10 cellular contexts compared by ENCODE assay signal in genomic region chr7:155540553-155540952, GRCh38. TPM values are rescaled to one million over a fixed set of nuclear protein-coding genes. Genes with fewer than 3 reads are reported as not detected.
"Had no signal": no experiment of that assay in that cellular context is flagged by ENCODE, and none has a peak within 500 bp of the region (broad histone marks: within the 10 kb centered on the region; RNA-seq: fewer than 3 reads in every experiment).

No MANE protein-coding gene starts in this region.

- H3K36me3 ChIP-seq: HAP-1 had no signal

- H3K27ac ChIP-seq: GM23248 had no signal

- H3K9ac ChIP-seq: GM23248 had no signal

- H3K9me3 ChIP-seq: HAP-1 had no signal

- H2AFZ ChIP-seq: GM23248, GM23338 had no signal

- DNase-seq: GM23248, GOT3, H7, H9, HCEC 1CT, HFFc6 had no signal

- H3K4me2 ChIP-seq: GM23338 had no signal

- H3K4me3 ChIP-seq: GM23248, GM23338, HAP-1 had no signal

- ATAC-seq: GM23338, HCT116 had no signal

RNA-seq across cellular contexts. Expression of gene CNPY1, which starts 5.8 kb away (rescaled TPM):
- total RNA-seq: GM23248, GM23338, H1, H9, HFFc6 had no signal
- polyA plus RNA-seq: GM23248, GM23338, H1 had no signal
